In genomic region chr1:145784409-145784808, GRCh38 we compare ENCODE assay signal across 2 cellular contexts.
TF ChIP-seq lines count a peak whose summit lies in the region.

No MANE protein-coding gene starts in this region.

TF ChIP-seq in A549, 52 proteins besides CTCF, POLR2A, EP300 and RAD21:
- TF ChIP-seq EHMT2 (IDR thresholded peaks at IDR 0.05; ENCODE audit: low read depth) (no peak), MAFK (IDR thresholded peaks at IDR 0.05; ENCODE audit: partially characterized antibody) (no peak), FOSB (CRISPR knock-in tag; IDR thresholded peaks at IDR 0.05) (no peak), PBX3 (IDR thresholded peaks at IDR 0.05) (no peak), MAX (IDR thresholded peaks at IDR 0.05) (no peak), NR3C1 (IDR thresholded peaks at IDR 0.05) (no peak), HEYL (CRISPR knock-in tag; IDR thresholded peaks at IDR 0.05) (no peak), RNF2 (IDR thresholded peaks at IDR 0.05; ENCODE audit: borderline replicate concordance, low read depth) (no peak), GATA3 (IDR thresholded peaks at IDR 0.05; ENCODE audit: borderline replicate concordance) (no peak), ZC3H11A (IDR thresholded peaks at IDR 0.05) (no peak), ATOH8 (CRISPR knock-in tag; IDR thresholded peaks at IDR 0.05; ENCODE audit: low read depth) (no peak), RARB (CRISPR knock-in tag; IDR thresholded peaks at IDR 0.05) (no peak)

TF ChIP-seq in WTC11, 78 proteins besides CTCF, POLR2A, EP300 and RAD21:
- no peak for TF ChIP-seq ARID4B (CRISPR knock-in tag; IDR thresholded peaks at IDR 0.05; ENCODE audit: borderline replicate concordance)
- no peak for TF ChIP-seq ZSCAN18 (CRISPR knock-in tag; IDR thresholded peaks at IDR 0.05)
- TF ChIP-seq ZNF263 (CRISPR knock-in tag; IDR thresholded peaks at IDR 0.05; ENCODE audit: low read depth) = no peak
- TF ChIP-seq OVOL2 (CRISPR knock-in tag; IDR thresholded peaks at IDR 0.05; ENCODE audit: borderline replicate concordance) = no peak
- TF ChIP-seq HMGA2 (CRISPR knock-in tag; IDR thresholded peaks at IDR 0.05) = no peak
- no peak for TF ChIP-seq ZNF423 (CRISPR knock-in tag; IDR thresholded peaks at IDR 0.05)
- no peak for TF ChIP-seq USF2 (CRISPR knock-in tag; IDR thresholded peaks at IDR 0.05)
- no peak for TF ChIP-seq ATF6 (CRISPR knock-in tag; IDR thresholded peaks at IDR 0.05)
- TF ChIP-seq NFYB (CRISPR knock-in tag; conservative IDR thresholded peaks at IDR 0.05; ENCODE audit: low read depth) = no peak
- TF ChIP-seq ZNF317 (CRISPR knock-in tag; IDR thresholded peaks at IDR 0.05; ENCODE audit: borderline replicate concordance, low read depth) = no peak
